ENCODE assay signal across 9 cellular contexts in genomic region chr10:74244097-74244685, GRCh38.
A peak's percentile ranks its signal among the peaks of the same experiment; 100 is the strongest.
DNase-seq lines count a peak whose midpoint lies in the region; ATAC-seq, FAIRE-seq and TF ChIP-seq lines count a peak whose summit lies in the region.
"Had no signal": no experiment of that assay in that cellular context is flagged by ENCODE, and none has a peak within 500 bp of the region (broad histone marks: within the 10 kb centered on the region; RNA-seq: fewer than 3 reads in every experiment).

No MANE protein-coding gene starts in this region.

- no peak overlapping the region for H3K27ac Mint-ChIP-seq in activated T-helper 17 cell treated with anti-CD3 and anti-CD28 coated beads, Interleukin-2, amount 50 U/mL, for 72 hours
- H3K27ac Mint-ChIP-seq: activated naive CD4-positive, alpha-beta T cell treated with anti-CD3 and anti-CD28 coated beads, Interleukin-2, amount 50 U/mL, for 24 hours had no signal

- H3K4me3 Mint-ChIP-seq in activated T-helper 17 cell treated with anti-CD3 and anti-CD28 coated beads, Interleukin-2, amount 50 U/mL, for 72 hours, result no peak overlapping the region
- H3K4me3 Mint-ChIP-seq: activated naive CD4-positive, alpha-beta T cell treated with anti-CD3 and anti-CD28 coated beads, Interleukin-2, amount 50 U/mL, for 24 hours had no signal

- ATAC-seq in activated T-helper 17 cell treated with anti-CD3 and anti-CD28 coated beads, Interleukin-2, amount 50 U/mL, for 72 hours (replicated peaks), result no peak
- ATAC-seq in GM21786 (IDR thresholded peaks at IDR 0.05; ENCODE audit: unreplicated experiment), result no peak

- dilution Hi-C loops in keratinocyte (cut with MboI; ENCODE audit: extremely low pct_ligation_motif_present, low sequenced_read_pairs), result no loop called here

- H2AFZ ChIP-seq in Karpas-422 (ENCODE audit: low read length), result no peak overlapping the region
- no peak overlapping the region for H2AFZ ChIP-seq in keratinocyte (ENCODE audit: control insufficient read depth, low read length)

- no peaks in the 10 kb centered on the region for H3K9me1 ChIP-seq in keratinocyte (ENCODE audit: control insufficient read depth, extremely low read depth, insufficient read depth, low read length)

- FAIRE-seq in keratinocyte (lab: Jason Lieb, UNC), result no peak

- peaks cover 13% of the 10 kb centered on the region for H3K4me1 ChIP-seq in Karpas-422 (ENCODE audit: low read length)
- no peaks in the 10 kb centered on the region for H3K4me1 ChIP-seq in adipocyte (ENCODE audit: control insufficient read depth, insufficient read depth, low read length)
- peaks cover 3% of the 10 kb centered on the region for H3K4me1 ChIP-seq in keratinocyte (ENCODE audit: control insufficient read depth, extremely low read depth, insufficient read depth, low read length)

- no peaks in the 10 kb centered on the region for H4K20me1 ChIP-seq in Karpas-422 (ENCODE audit: insufficient read depth, low read depth, low read length)
- H4K20me1 ChIP-seq in keratinocyte (ENCODE audit: control insufficient read depth, extremely low read depth, insufficient read depth, low read length), result no peaks in the 10 kb centered on the region

- H3K9me3 Mint-ChIP-seq in activated T-helper 17 cell treated with anti-CD3 and anti-CD28 coated beads, Interleukin-2, amount 50 U/mL, for 72 hours, result no peaks in the 10 kb centered on the region
- H3K9me3 Mint-ChIP-seq: activated naive CD4-positive, alpha-beta T cell treated with anti-CD3 and anti-CD28 coated beads, Interleukin-2, amount 50 U/mL, for 24 hours had no signal

- H3K4me2 ChIP-seq in Karpas-422 (ENCODE audit: low read depth, low read length, poor library complexity, severe bottlenecking) (no peak overlapping the region), keratinocyte (ENCODE audit: control insufficient read depth, extremely low read depth, insufficient read depth, low read depth, low read length) (no peak overlapping the region)

- H3K36me3 ChIP-seq in Karpas-422 (ENCODE audit: insufficient read depth, low read length) (no peaks in the 10 kb centered on the region; the same call in 1 of the 2 replicates), adipocyte (ENCODE audit: control insufficient read depth, insufficient read depth, low read length, severe bottlenecking) (peaks cover 10% of the 10 kb centered on the region), keratinocyte (ENCODE audit: control insufficient read depth in 2 of 2, extremely low read depth in 1 of 2, insufficient read depth in 2 of 2, low read length in 2 of 2) (peaks cover 4 to 11% of the 10 kb centered on the region in 2 experiments)

- H3K4me3 ChIP-seq in Karpas-422 (ENCODE audit: low read length), result no peak overlapping the region
- H3K4me3 ChIP-seq in adipocyte (ENCODE audit: low read length), result no peak overlapping the region
- H3K4me3 ChIP-seq in keratinocyte (ENCODE audit: control insufficient read depth in 2 of 3, extremely low read depth in 1 of 3, insufficient read depth in 2 of 3, low read depth in 1 of 3, low read length in 3 of 3), result no peak overlapping the region

- no peaks in the 10 kb centered on the region for H3K27me3 Mint-ChIP-seq in activated T-helper 17 cell treated with anti-CD3 and anti-CD28 coated beads, Interleukin-2, amount 50 U/mL, for 72 hours
- H3K27me3 Mint-ChIP-seq: activated naive CD4-positive, alpha-beta T cell treated with anti-CD3 and anti-CD28 coated beads, Interleukin-2, amount 50 U/mL, for 24 hours had no signal

- no peak overlapping the region for H3K27ac ChIP-seq in Karpas-422 (ENCODE audit: low read length)
- H3K27ac ChIP-seq in keratinocyte (ENCODE audit: control insufficient read depth, insufficient read depth, low read length), result no peak overlapping the region

- H3K79me2 ChIP-seq in Karpas-422 (ENCODE audit: low read length) (peaks cover 79% of the 10 kb centered on the region), keratinocyte (ENCODE audit: control insufficient read depth, insufficient read depth, low read length) (peaks cover 48% of the 10 kb centered on the region)

- H3K4me1 Mint-ChIP-seq in activated T-helper 17 cell treated with anti-CD3 and anti-CD28 coated beads, Interleukin-2, amount 50 U/mL, for 72 hours, result peaks cover 5% of the 10 kb centered on the region
- H3K4me1 Mint-ChIP-seq: activated naive CD4-positive, alpha-beta T cell treated with anti-CD3 and anti-CD28 coated beads, Interleukin-2, amount 50 U/mL, for 24 hours had no signal

- no peaks in the 10 kb centered on the region for H3K9me2 ChIP-seq in Karpas-422 (replicated peaks; ENCODE audit: insufficient read depth, low read length)

- H3K27me3 ChIP-seq in Karpas-422 (ENCODE audit: low read length) (no peaks in the 10 kb centered on the region), adipocyte (replicated peaks; ENCODE audit: control insufficient read depth, insufficient read depth, low read length) (no peaks in the 10 kb centered on the region), keratinocyte (ENCODE audit: control insufficient read depth, extremely low read depth, insufficient read depth, low read length) (no peaks in the 10 kb centered on the region)

- DNase-seq in SKM-1 treated with dmso at 0.1 percent for 144 hours (lab: John Stamatoyannopoulos, UW; ENCODE audit: unreplicated experiment) (peak; percentile 24), SKM-1 (lab: John Stamatoyannopoulos, UW; ENCODE audit: unreplicated experiment) (no peak), Karpas-422 (peak; percentile 82), adipocyte (ENCODE audit: low read depth) (peak; percentile 87), keratinocyte (ENCODE audit: low read depth, low spot score) (no peak)
- DNase-seq in activated CD8-positive, alpha-beta memory T cell treated with anti-CD3 and anti-CD28 coated beads for 24 hours, result no peak

- H3K9ac ChIP-seq in Karpas-422 (ENCODE audit: low read length), result no peak overlapping the region
- H3K9ac ChIP-seq in adipocyte (ENCODE audit: low read length), result no peak overlapping the region
- no peak overlapping the region for H3K9ac ChIP-seq in keratinocyte (ENCODE audit: control insufficient read depth, extremely low read depth, insufficient read depth, low read length)

- H3K36me3 Mint-ChIP-seq in activated T-helper 17 cell treated with anti-CD3 and anti-CD28 coated beads, Interleukin-2, amount 50 U/mL, for 72 hours (ENCODE audit: low read depth), result peaks cover 10% of the 10 kb centered on the region
- H3K36me3 Mint-ChIP-seq: activated naive CD4-positive, alpha-beta T cell treated with anti-CD3 and anti-CD28 coated beads, Interleukin-2, amount 50 U/mL, for 24 hours had no signal

- H3K9me3 ChIP-seq in Karpas-422 (ENCODE audit: low read length) (no peaks in the 10 kb centered on the region), adipocyte (ENCODE audit: control insufficient read depth, low read length) (no peaks in the 10 kb centered on the region), keratinocyte (ENCODE audit: control insufficient read depth, low read depth, low read length) (no peaks in the 10 kb centered on the region)

- TF ChIP-seq CTCF in keratinocyte (optimal IDR thresholded peaks at IDR 0.05 in 1 of 3, IDR thresholded peaks at IDR 0.05 in 1 of 3, conservative IDR thresholded peaks at IDR 0.05 in 1 of 3; ENCODE audit: extremely low read depth in 1 of 3, insufficient read depth in 2 of 3, low read length in 3 of 3), result peak in 2 of 3 experiments; percentile 10 to 38

Comparison
In these comparisons a context has a peak if more than half of its experiments do, and no peak if none do; other contexts are left out.
1. DNase-seq: peak in SKM-1 treated with dmso at 0.1 percent for 144 hours (single experiment), Karpas-422 (single experiment) and adipocyte (single experiment); none in SKM-1 (single experiment), keratinocyte (single experiment) and activated CD8-positive, alpha-beta memory T cell treated with anti-CD3 and anti-CD28 coated beads for 24 hours (single experiment).